In the genomic region with DNA sequence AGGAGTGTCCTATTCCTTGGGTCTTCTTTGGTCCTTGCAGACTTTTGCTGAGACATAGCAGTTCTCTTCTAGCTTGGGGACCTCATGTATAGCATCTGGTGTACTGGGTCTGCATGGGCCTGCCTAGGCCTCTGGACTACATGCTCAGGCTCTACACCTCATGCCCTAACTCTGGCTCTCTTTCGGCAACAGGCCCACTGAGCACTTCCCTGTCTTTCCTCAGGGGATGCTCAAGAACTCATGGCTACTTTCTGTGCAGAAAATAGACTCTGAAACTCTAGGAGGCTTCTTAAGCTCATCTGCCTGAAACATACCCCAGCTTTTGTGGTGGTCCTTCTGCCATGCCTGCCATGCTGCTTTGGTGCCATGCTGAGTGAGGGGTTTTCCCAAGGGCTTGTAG, we compare ENCODE assay signal across 18 cellular contexts. TPM values are rescaled to one million over a fixed set of nuclear protein-coding genes. Genes with fewer than 3 reads are reported as not detected.
DNase-seq lines count a peak whose midpoint lies in the region; ATAC-seq and TF ChIP-seq lines count a peak whose summit lies in the region.
"Had no signal": no experiment of that assay in that cellular context is flagged by ENCODE, and none has a peak within 500 bp of the region (broad histone marks: within the 10 kb centered on the region; RNA-seq: fewer than 3 reads in every experiment).

No MANE protein-coding gene starts in this region.

- H3K9me3 Mint-ChIP-seq in stimulated activated naive CD8-positive, alpha-beta T cell treated with anti-CD3 and anti-CD28 coated beads, Interleukin-15, amount 100 ng/mL, for 72 hours, result no peaks in the 10 kb centered on the region
- H3K9me3 Mint-ChIP-seq in WTC11 (no peaks in the 10 kb centered on the region), nephron progenitor cell (no peaks in the 10 kb centered on the region)
- H3K9me3 Mint-ChIP-seq in stimulated activated memory B cell treated with anti-CD40 and anti-IgM and Interleukin-4, amounts not matched to agents 10 μg/mL and 1 μg/mL and 100 μg/mL, for 72 hours, result no peaks in the 10 kb centered on the region
- H3K9me3 Mint-ChIP-seq: CD8-positive, alpha-beta memory T cell had no signal

- CTCF ChIA-PET in WTC11 (lab: Charles Lee), result interaction anchor here (1.2 kb wide), 1 partner anchor 32 kb away, joined by 6 read pairs; no protein-coding TSS in a partner anchor

- no peak for DNase-seq in stimulated activated naive CD8-positive, alpha-beta T cell treated with anti-CD3 and anti-CD28 coated beads, Interleukin-15, amount 100 ng/mL, for 72 hours
- no peak for DNase-seq in stimulated activated naive CD8-positive, alpha-beta T cell treated with anti-CD3 and anti-CD28 coated beads, Interleukin-15, Interleukin-2, amounts not matched to agents 100 U/mL and 50 U/mL, for 24 hours
- DNase-seq in WTC11 (ENCODE audit: low spot score) (no peak), nephron progenitor cell (no peak), NCI-H226 (no peak), OCI-M1 (lab: John Stamatoyannopoulos, UW) (no peak), medulla oblongata (ENCODE audit: extremely low spot score) (no peak)
- DNase-seq: CD4-positive, CD25-positive, alpha-beta regulatory T cell; CD8-positive, alpha-beta memory T cell; DMS 273 treated with DMSO at 0.1 percent for 48 hours; DMS79; EL; GDM1; GM23248 had no signal

- no peaks in the 10 kb centered on the region for H3K36me3 Mint-ChIP-seq in WTC11
- H3K36me3 Mint-ChIP-seq in nephron progenitor cell (ENCODE audit: low read depth), result no peaks in the 10 kb centered on the region
- no peaks in the 10 kb centered on the region for H3K36me3 Mint-ChIP-seq in stimulated activated memory B cell treated with anti-CD40 and anti-IgM and Interleukin-4, amounts not matched to agents 10 μg/mL and 1 μg/mL and 100 μg/mL, for 72 hours
- H3K36me3 Mint-ChIP-seq: CD4-positive, CD25-positive, alpha-beta regulatory T cell had no signal

- H3K4me3 Mint-ChIP-seq in stimulated activated naive CD8-positive, alpha-beta T cell treated with anti-CD3 and anti-CD28 coated beads, Interleukin-15, amount 100 ng/mL, for 72 hours, result no peak overlapping the region
- H3K4me3 Mint-ChIP-seq in WTC11 (no peak overlapping the region), nephron progenitor cell (no peak overlapping the region)
- no peak overlapping the region for H3K4me3 Mint-ChIP-seq in stimulated activated memory B cell treated with anti-CD40 and anti-IgM and Interleukin-4, amounts not matched to agents 10 μg/mL and 1 μg/mL and 100 μg/mL, for 72 hours
- H3K4me3 Mint-ChIP-seq: B cell; CD4-positive, CD25-positive, alpha-beta regulatory T cell; CD8-positive, alpha-beta memory T cell had no signal

- no peak for TF ChIP-seq CTCF in WTC11 (IDR thresholded peaks at IDR 0.05)
- no peak for TF ChIP-seq CTCF in nephron progenitor cell (IDR thresholded peaks at IDR 0.05)

- H3K27me3 Mint-ChIP-seq in stimulated activated naive CD8-positive, alpha-beta T cell treated with anti-CD3 and anti-CD28 coated beads, Interleukin-15, amount 100 ng/mL, for 72 hours, result no peaks in the 10 kb centered on the region
- H3K27me3 Mint-ChIP-seq in WTC11 (ENCODE audit: low read depth), result no peaks in the 10 kb centered on the region
- H3K27me3 Mint-ChIP-seq in nephron progenitor cell (ENCODE audit: low read depth, poor library complexity), result no peaks in the 10 kb centered on the region
- H3K27me3 Mint-ChIP-seq in stimulated activated memory B cell treated with anti-CD40 and anti-IgM and Interleukin-4, amounts not matched to agents 10 μg/mL and 1 μg/mL and 100 μg/mL, for 72 hours, result no peaks in the 10 kb centered on the region
- H3K27me3 Mint-ChIP-seq: B cell; CD4-positive, CD25-positive, alpha-beta regulatory T cell; CD8-positive, alpha-beta memory T cell had no signal

- peak; percentile 12 for ATAC-seq in stimulated activated naive CD8-positive, alpha-beta T cell treated with anti-CD3 and anti-CD28 coated beads, Interleukin-15, amount 100 ng/mL, for 72 hours
- ATAC-seq in stimulated activated naive CD8-positive, alpha-beta T cell treated with anti-CD3 and anti-CD28 coated beads, Interleukin-15, Interleukin-2, amounts not matched to agents 100 U/mL and 50 U/mL, for 24 hours, result no peak
- peak; percentile 66 for ATAC-seq in WTC11
- ATAC-seq in stimulated activated memory B cell treated with anti-CD40 and anti-IgM and Interleukin-4, amounts not matched to agents 10 μg/mL and 1 μg/mL and 100 μg/mL, for 72 hours, result peak; percentile 32
- ATAC-seq: GM12878, HCT116 had no signal

- H3K4me1 Mint-ChIP-seq in stimulated activated naive CD8-positive, alpha-beta T cell treated with anti-CD3 and anti-CD28 coated beads, Interleukin-15, amount 100 ng/mL, for 72 hours, result no peaks in the 10 kb centered on the region
- H3K4me1 Mint-ChIP-seq in WTC11, result peaks cover 30% of the 10 kb centered on the region
- H3K4me1 Mint-ChIP-seq in nephron progenitor cell, result peaks cover 7% of the 10 kb centered on the region
- H3K4me1 Mint-ChIP-seq in stimulated activated memory B cell treated with anti-CD40 and anti-IgM and Interleukin-4, amounts not matched to agents 10 μg/mL and 1 μg/mL and 100 μg/mL, for 72 hours, result no peaks in the 10 kb centered on the region
- H3K4me1 Mint-ChIP-seq: B cell; CD4-positive, CD25-positive, alpha-beta regulatory T cell; CD8-positive, alpha-beta memory T cell had no signal

- H3K27ac Mint-ChIP-seq in stimulated activated naive CD8-positive, alpha-beta T cell treated with anti-CD3 and anti-CD28 coated beads, Interleukin-15, amount 100 ng/mL, for 72 hours, result no peak overlapping the region
- H3K27ac Mint-ChIP-seq in WTC11, result no peak overlapping the region
- peak overlapping the region; percentile 54 for H3K27ac Mint-ChIP-seq in nephron progenitor cell
- no peak overlapping the region for H3K27ac Mint-ChIP-seq in stimulated activated memory B cell treated with anti-CD40 and anti-IgM and Interleukin-4, amounts not matched to agents 10 μg/mL and 1 μg/mL and 100 μg/mL, for 72 hours
- H3K27ac Mint-ChIP-seq: B cell; CD4-positive, CD25-positive, alpha-beta regulatory T cell; CD8-positive, alpha-beta memory T cell had no signal

- POLR2A ChIA-PET in WTC11 (lab: Charles Lee), result no interaction called here

TF ChIP-seq in WTC11, 78 proteins besides CTCF, POLR2A, EP300 and RAD21:
- no peak for TF ChIP-seq ETV6 (CRISPR knock-in tag; IDR thresholded peaks at IDR 0.05)
- no peak for TF ChIP-seq MYBL2 (CRISPR knock-in tag; IDR thresholded peaks at IDR 0.05)
- TF ChIP-seq KAT7 (CRISPR knock-in tag; IDR thresholded peaks at IDR 0.05; ENCODE audit: borderline replicate concordance), result no peak

RNA-seq across cellular contexts. Expression of a gene that starts 21.5 kb away (rescaled TPM):
- 9.0 to 18.7 TPM (median 15.5 TPM) in 3 replicates for total RNA-seq in WTC11 (2021)

RNA-seq across cellular contexts. Expression of a gene that starts 58.3 kb away (rescaled TPM):
- 35.9 to 54.0 TPM (median 52.0 TPM) in 3 replicates for total RNA-seq in WTC11 (2021)
